In genomic region chr19:28465317-28466086, GRCh38 we compare ENCODE assay signal across 1 cellular context.
TF ChIP-seq lines count a peak whose summit lies in the region.

No MANE protein-coding gene starts in this region.

TF ChIP-seq in K562, 482 proteins besides CTCF, POLR2A, EP300 and RAD21 (continued from another document):
- no peak for TF ChIP-seq ZNF592 (IDR thresholded peaks at IDR 0.05)
- TF ChIP-seq FOXO4 (CRISPR knock-in tag; IDR thresholded peaks at IDR 0.05) = no peak
- peak; percentile 96 for TF ChIP-seq ZNF512 (tag; IDR thresholded peaks at IDR 0.05)
- TF ChIP-seq POLR2G (IDR thresholded peaks at IDR 0.05; ENCODE audit: low read depth, low read length) = no peak
